In genomic region chr16:3458852-3459361, GRCh38 we compare ENCODE assay signal across 6 cellular contexts. TPM values are rescaled to one million over a fixed set of nuclear protein-coding genes. Genes with fewer than 3 reads are reported as not detected.
DNase-seq lines count a peak whose midpoint lies in the region; ATAC-seq and TF ChIP-seq lines count a peak whose summit lies in the region.

No MANE protein-coding gene starts in this region.

- H3K36me3 Mint-ChIP-seq in activated CD8-positive, alpha-beta T cell treated with anti-CD3 and anti-CD28 coated beads, Interleukin-2, amount 10 ng/mL, durations not matched to agents 7 days and 5 days (ENCODE audit: low read depth) = peaks cover 16% of the 10 kb centered on the region

- H3K27ac Mint-ChIP-seq in activated CD8-positive, alpha-beta T cell treated with anti-CD3 and anti-CD28 coated beads, Interleukin-2, amount 10 ng/mL, durations not matched to agents 7 days and 5 days = peak overlapping the region; percentile 73

- DNase-seq in NCI-H345 (lab: John Stamatoyannopoulos, UW) (peak; percentile 2), NCI-H345 treated with DMSO at 0.1 percent for 48 hours (lab: John Stamatoyannopoulos, UW; ENCODE audit: unreplicated experiment) (no peak), lower lobe of right lung (no peak)
- DNase-seq in activated CD8-positive, alpha-beta T cell treated with anti-CD3 and anti-CD28 coated beads, Interleukin-2, amount 10 ng/mL, durations not matched to agents 7 days and 5 days = peak; percentile 34

- peaks cover 65% of the 10 kb centered on the region for H3K4me1 ChIP-seq in lower lobe of right lung

- TF ChIP-seq CTCF in lower lobe of right lung (IDR thresholded peaks at IDR 0.05) = no peak

- H3K4me1 Mint-ChIP-seq in activated CD8-positive, alpha-beta T cell treated with anti-CD3 and anti-CD28 coated beads, Interleukin-2, amount 10 ng/mL, durations not matched to agents 7 days and 5 days (ENCODE audit: low read depth) = peaks cover 52% of the 10 kb centered on the region

- no peaks in the 10 kb centered on the region for H3K27me3 ChIP-seq in lower lobe of right lung (ENCODE audit: low read depth)

- H3K4me3 ChIP-seq in lower lobe of right lung = peak overlapping the region; percentile 89

- CTCF ChIA-PET in activated CD8-positive, alpha-beta T cell treated with anti-CD3 and anti-CD28 coated beads, Interleukin-2, amount 10 ng/mL, durations not matched to agents 7 days and 5 days (lab: Charles Lee) = interaction anchor here (1.0 to 1.6 kb wide), 2 partner anchors 45 to 270 kb away, joined by 3 read pairs; no protein-coding TSS in a partner anchor

- H3K9me3 ChIP-seq in lower lobe of right lung = no peaks in the 10 kb centered on the region

- H3K9me3 Mint-ChIP-seq in activated CD8-positive, alpha-beta T cell treated with anti-CD3 and anti-CD28 coated beads, Interleukin-2, amount 10 ng/mL, durations not matched to agents 7 days and 5 days (ENCODE audit: insufficient read depth) = no peaks in the 10 kb centered on the region

- H3K27ac ChIP-seq in lower lobe of right lung = peak overlapping the region; percentile 99

- H3K27me3 Mint-ChIP-seq in activated CD8-positive, alpha-beta T cell treated with anti-CD3 and anti-CD28 coated beads, Interleukin-2, amount 10 ng/mL, durations not matched to agents 7 days and 5 days (ENCODE audit: low read depth) = no peaks in the 10 kb centered on the region

- H3K4me3 Mint-ChIP-seq in activated CD8-positive, alpha-beta T cell treated with anti-CD3 and anti-CD28 coated beads, Interleukin-2, amount 10 ng/mL, durations not matched to agents 7 days and 5 days = peak overlapping the region; percentile 73

- POLR2A ChIA-PET in activated CD8-positive, alpha-beta T cell treated with anti-CD3 and anti-CD28 coated beads, Interleukin-2, amount 10 ng/mL, durations not matched to agents 7 days and 5 days (lab: Charles Lee) = interaction anchor here (1.1 to 1.7 kb wide), 2 partner anchors 58 to 176 kb away, joined by 4 read pairs; partner anchors contain the start of genes ZNF174 and ZSCAN32

- intact Hi-C loops in lower lobe of right lung (cut with DNase I) = no loop called here

- no peak for TF ChIP-seq POLR2A in GM18505 (IDR thresholded peaks at IDR 0.05; ENCODE audit: borderline replicate concordance, extremely low read depth, insufficient read depth, insufficient read length)

- ATAC-seq in activated CD8-positive, alpha-beta T cell treated with anti-CD3 and anti-CD28 coated beads, Interleukin-2, amount 10 ng/mL, durations not matched to agents 7 days and 5 days = peak; percentile 7
- ATAC-seq in lower lobe of right lung = peak; percentile 46 to 65
- ATAC-seq in GM18505 (IDR thresholded peaks at IDR 0.05; ENCODE audit: unreplicated experiment) = no peak
- ATAC-seq in GM18873 (IDR thresholded peaks at IDR 0.05; ENCODE audit: low FRiP score, unreplicated experiment) = no peak

- no peaks in the 10 kb centered on the region for H3K36me3 ChIP-seq in lower lobe of right lung

RNA-seq across cellular contexts. Expression of gene NAA60, which starts 15.4 kb away (rescaled TPM):
- total RNA-seq in activated CD8-positive, alpha-beta T cell treated with anti-CD3 and anti-CD28 coated beads, Interleukin-2, amount 10 ng/mL, durations not matched to agents 7 days and 5 days = 10 to 100 TPM; 46.3 to 49.0 TPM
- 56.3 TPM for total RNA-seq in lower lobe of right lung

RNA-seq across cellular contexts. Expression of gene ZNF597, which starts 15.6 kb away (rescaled TPM):
- total RNA-seq in activated CD8-positive, alpha-beta T cell treated with anti-CD3 and anti-CD28 coated beads, Interleukin-2, amount 10 ng/mL, durations not matched to agents 7 days and 5 days = 1 to 10 TPM; 2.4 to 2.7 TPM
- 4.4 TPM for total RNA-seq in lower lobe of right lung

RNA-seq across cellular contexts. Expression of gene C16orf90, which starts 36.4 kb away (rescaled TPM):
- not detected for total RNA-seq in activated CD8-positive, alpha-beta T cell treated with anti-CD3 and anti-CD28 coated beads, Interleukin-2, amount 10 ng/mL, durations not matched to agents 7 days and 5 days
- total RNA-seq in lower lobe of right lung = not detected

RNA-seq across cellular contexts. Expression of gene CLUAP1, which starts 41.9 kb away (rescaled TPM):
- 10 to 100 TPM; 15.4 to 16.1 TPM for total RNA-seq in activated CD8-positive, alpha-beta T cell treated with anti-CD3 and anti-CD28 coated beads, Interleukin-2, amount 10 ng/mL, durations not matched to agents 7 days and 5 days
- 30.3 TPM for total RNA-seq in lower lobe of right lung

RNA-seq across cellular contexts. Expression of gene ZNF174, which starts 57.9 kb away (rescaled TPM):
- 10 to 100 TPM; 10.4 to 12.3 TPM for total RNA-seq in activated CD8-positive, alpha-beta T cell treated with anti-CD3 and anti-CD28 coated beads, Interleukin-2, amount 10 ng/mL, durations not matched to agents 7 days and 5 days
- 9.0 TPM for total RNA-seq in lower lobe of right lung

Comparison
In these comparisons a context has a peak if more than half of its experiments do, and no peak if none do; other contexts are left out.
1. DNase-seq: peak in NCI-H345 (single experiment) and activated CD8-positive, alpha-beta T cell treated with anti-CD3 and anti-CD28 coated beads, Interleukin-2, amount 10 ng/mL, durations not matched to agents 7 days and 5 days (single experiment); none in NCI-H345 treated with DMSO at 0.1 percent for 48 hours (single experiment) and lower lobe of right lung (single experiment).
2. ATAC-seq: peak in activated CD8-positive, alpha-beta T cell treated with anti-CD3 and anti-CD28 coated beads, Interleukin-2, amount 10 ng/mL, durations not matched to agents 7 days and 5 days (single experiment) and lower lobe of right lung (2 of 2); none in GM18505 (single experiment) and GM18873 (single experiment).